In genomic region chr5:90483206-90483605, GRCh38 we compare ENCODE assay signal across 24 cellular contexts.
DNase-seq lines count a peak whose midpoint lies in the region; FAIRE-seq and TF ChIP-seq lines count a peak whose summit lies in the region.
"Had no signal": no experiment of that assay in that cellular context is flagged by ENCODE, and none has a peak within 500 bp of the region (broad histone marks: within the 10 kb centered on the region; RNA-seq: fewer than 3 reads in every experiment).

No MANE protein-coding gene starts in this region.

- H3K4me1 Mint-ChIP-seq in nephron progenitor cell: no peaks in the 10 kb centered on the region

- no peaks in the 10 kb centered on the region for H3K9me3 Mint-ChIP-seq in nephron progenitor cell
- H3K9me3 Mint-ChIP-seq: CD4-positive, alpha-beta T cell had no signal

- H3K4me3 Mint-ChIP-seq in nephron progenitor cell: no peak overlapping the region
- H3K4me3 Mint-ChIP-seq: CD4-positive, alpha-beta T cell had no signal

- H3K27me3 Mint-ChIP-seq in nephron progenitor cell (ENCODE audit: low read depth, poor library complexity): no peaks in the 10 kb centered on the region
- H3K27me3 Mint-ChIP-seq: CD4-positive, alpha-beta T cell had no signal

- H3K27ac Mint-ChIP-seq in nephron progenitor cell: no peak overlapping the region
- H3K27ac Mint-ChIP-seq: CD4-positive, alpha-beta T cell had no signal

- TF ChIP-seq CTCF in cardiac fibroblast (IDR thresholded peaks at IDR 0.05; ENCODE audit: low read depth, low read length) (no peak), nephron progenitor cell (IDR thresholded peaks at IDR 0.05) (no peak)

- peak; percentile 48 for FAIRE-seq in HTR-8/SVneo (lab: Jason Lieb, UNC)
- FAIRE-seq: A204.1, G401.6, GM19239, H54 had no signal

- H3K4me3 ChIP-seq in cardiac fibroblast (replicated peaks in 1 of 2; ENCODE audit: low read depth in 2 of 2, low read length in 2 of 2): no peak overlapping the region
- H3K4me3 ChIP-seq: SK-N-MC had no signal

- DNase-seq in EL: peak; percentile 60
- no peak for DNase-seq in HTR-8/SVneo (ENCODE audit: insufficient read length, low spot score)
- peak; percentile 51 to 83 for DNase-seq in cardiac fibroblast (ENCODE audit: low read depth in 2 of 2)
- peak; percentile 35 for DNase-seq in non-pigmented ciliary epithelial cell (ENCODE audit: low read depth)
- DNase-seq in cerebellar cortex (ENCODE audit: low spot score): no peak
- no peak for DNase-seq in activated CD4-positive, CD25-positive, alpha-beta regulatory T cell (lab: John Stamatoyannopoulos, UW)
- no peak for DNase-seq in nephron progenitor cell
- DNase-seq: CD4-positive, alpha-beta T cell; COR-L47; DMS79; Kasumi-1; NCI-H1048; NCI-H1417 treated with DMSO at 0.1 percent for 48 hours; NCI-H187; NCI-H345; NCI-H524; NCI-H774; NK-92 treated with Interleukin-12 subunit alpha and Interleukin-12 subunit beta, amount 100 ng/mL, for 24 hours; SHP77 treated with DMSO at 0.1 percent for 48 hours had no signal

- peaks cover 9% of the 10 kb centered on the region for H3K36me3 Mint-ChIP-seq in nephron progenitor cell (ENCODE audit: low read depth)

Comparison
In these comparisons a context has a peak if more than half of its experiments do, and no peak if none do; other contexts are left out.
1. DNase-seq: peak in EL (single experiment), cardiac fibroblast (2 of 2) and non-pigmented ciliary epithelial cell (single experiment); none in HTR-8/SVneo (single experiment), cerebellar cortex (single experiment), activated CD4-positive, CD25-positive, alpha-beta regulatory T cell (0 of 4) and nephron progenitor cell (single experiment).